ENCODE assay signal across 11 cellular contexts in genomic region chr1:21323091-21323490, GRCh38. TPM values are rescaled to one million over a fixed set of nuclear protein-coding genes. Genes with fewer than 3 reads are reported as not detected.
A peak's percentile ranks its signal among the peaks of the same experiment; 100 is the strongest.
DNase-seq lines count a peak whose midpoint lies in the region; ATAC-seq, FAIRE-seq and TF ChIP-seq lines count a peak whose summit lies in the region.
"Had no signal": no experiment of that assay in that cellular context is flagged by ENCODE, and none has a peak within 500 bp of the region (broad histone marks: within the 10 kb centered on the region; RNA-seq: fewer than 3 reads in every experiment).

No MANE protein-coding gene starts in this region.

- H3K27ac ChIP-seq in GM12878 (ENCODE audit: control insufficient read depth, insufficient read depth) (no peak overlapping the region), right lobe of liver (peak overlapping the region in 2 of 3 donors; percentile 8 to 33), transverse colon (peak overlapping the region; percentile 73 to 90 (median 82))

- CTCF ChIA-PET in GM12878 (lab: Yijun Ruan, JAX) = interaction anchor here (0.9 to 8.4 kb wide), 9 partner anchors 10 to 90 kb away, joined by 3 to 95 read pairs (median 5); no protein-coding TSS in a partner anchor

- H3K9me3 ChIP-seq in GM12878 (replicated peaks; ENCODE audit: control insufficient read depth, insufficient read depth, low read length) = no peaks in the 10 kb centered on the region
- H3K9me3 ChIP-seq in right lobe of liver = no peaks in the 10 kb centered on the region
- H3K9me3 ChIP-seq in transverse colon = no peaks in the 10 kb centered on the region

- TF ChIP-seq RAD21 in GM12878 (IDR thresholded peaks at IDR 0.05; ENCODE audit: insufficient read depth, low read depth, low read length) = no peak

- no peak for TF ChIP-seq CTCF in GM12878 (IDR thresholded peaks at IDR 0.05 in 2 of 3, conservative IDR thresholded peaks at IDR 0.05 in 1 of 3; ENCODE audit: control insufficient read depth in 2 of 3, extremely low read depth in 1 of 3, insufficient read depth in 1 of 3, low read depth in 3 of 3, low read length in 3 of 3)
- TF ChIP-seq CTCF in right lobe of liver (IDR thresholded peaks at IDR 0.05) = no peak
- TF ChIP-seq CTCF in transverse colon (IDR thresholded peaks at IDR 0.05) = no peak

- no TSS peak for BruUV-seq in GM12878 (replicated peaks; lab: Mats Ljungman, UMichigan)

- H3K36me3 ChIP-seq in GM12878 (ENCODE audit: control insufficient read depth in 2 of 2, insufficient read depth in 2 of 2, low read length in 1 of 2) (peaks cover 0 to 6% of the 10 kb centered on the region in 2 experiments; a peak in 2 of 4 replicates), right lobe of liver (no peaks in the 10 kb centered on the region), transverse colon (no peaks in the 10 kb centered on the region)

- peak overlapping the region; percentile 78 for H3K27ac Mint-ChIP-seq in activated T-cell treated with anti-CD3 and anti-CD28 coated beads, Interleukin-2, amount 50 U/mL, for 24 hours

- H3K9ac ChIP-seq in GM12878 (ENCODE audit: control insufficient read depth, insufficient read depth, low read length) = no peak overlapping the region

- peak overlapping the region; percentile 35 for H3K4me3 Mint-ChIP-seq in activated T-cell treated with anti-CD3 and anti-CD28 coated beads, Interleukin-2, amount 50 U/mL, for 24 hours

- no peak overlapping the region for H3K4me2 ChIP-seq in GM12878 (ENCODE audit: control insufficient read depth, insufficient read depth)

- H3K4me1 ChIP-seq in GM12878 (ENCODE audit: control insufficient read depth, insufficient read depth, low read length) (peaks cover 35% of the 10 kb centered on the region), right lobe of liver (peaks cover 0 to 45% (median 25%) of the 10 kb centered on the region in 4 donors), transverse colon (peaks cover 73 to 100% (median 82%) of the 10 kb centered on the region in 4 donors)

- DNase-seq in activated T-cell treated with anti-CD3 and anti-CD28 coated beads, Interleukin-2, amount 50 U/mL, for 24 hours = no peak
- DNase-seq in activated T-cell treated with anti-CD3 and anti-CD28 coated beads, Interleukin-2, amount 50 U/mL, for 1 hour = no peak
- no peak for DNase-seq in GM12878 (ENCODE audit: low read depth, low spot score)
- DNase-seq in right lobe of liver = no peak
- DNase-seq in transverse colon = no peak
- DNase-seq: hippocampal formation; NCI-H446; stimulated activated CD4-positive, alpha-beta T cell treated with anti-CD3 and anti-CD28 coated beads, Interleukin-4, amount 100 ng/mL, for 4 hours had no signal

- in situ Hi-C loops in GM12878 (cut with MboI) = no loop called here
- in situ Hi-C loops in transverse colon (cut with MboI; ENCODE audit: low pct_ligation_motif_present in 1 of 4, low pct_unique_long_range_greater_than_20kb in 1 of 4, low sequenced_read_pairs in 3 of 4) = no loop called here

- intact Hi-C loops in GM12878 (cut with micrococcal nuclease; ENCODE audit: unreplicated experiment) (no loop called here), right lobe of liver (cut with DNase I) (no loop called here), transverse colon (cut with DNase I; ENCODE audit: low total_unique reads) (no loop called here)

- H3K4me1 Mint-ChIP-seq in activated T-cell treated with anti-CD3 and anti-CD28 coated beads, Interleukin-2, amount 50 U/mL, for 24 hours (ENCODE audit: low read depth) = peaks cover 89% of the 10 kb centered on the region

- H2AFZ ChIP-seq in GM12878 (ENCODE audit: control insufficient read depth, low read depth, low read length) = no peak overlapping the region

- TF ChIP-seq EP300 in GM12878 (IDR thresholded peaks at IDR 0.05; ENCODE audit: borderline replicate concordance in 1 of 2, control insufficient read depth in 1 of 2, low read depth in 2 of 2, low read length in 2 of 2) = no peak
- no peak for TF ChIP-seq EP300 in transverse colon (IDR thresholded peaks at IDR 0.05; ENCODE audit: low read depth)

- peaks cover 72% of the 10 kb centered on the region for H3K36me3 Mint-ChIP-seq in activated T-cell treated with anti-CD3 and anti-CD28 coated beads, Interleukin-2, amount 50 U/mL, for 24 hours (ENCODE audit: low read depth)

- TF ChIP-seq POLR2A in GM12878 (IDR thresholded peaks at IDR 0.05; ENCODE audit: low read depth, low read length) (no peak), right lobe of liver (IDR thresholded peaks at IDR 0.05) (no peak), transverse colon (IDR thresholded peaks at IDR 0.05) (no peak)

- no peak for ATAC-seq in GM12878
- ATAC-seq in right lobe of liver = no peak
- no peak for ATAC-seq in GM18873 (IDR thresholded peaks at IDR 0.05; ENCODE audit: low FRiP score, unreplicated experiment)
- no peak for ATAC-seq in HG02884 (IDR thresholded peaks at IDR 0.05; ENCODE audit: unreplicated experiment)
- no peak for ATAC-seq in GM18861 (IDR thresholded peaks at IDR 0.05; ENCODE audit: unreplicated experiment)

- H3K9me3 Mint-ChIP-seq in activated T-cell treated with anti-CD3 and anti-CD28 coated beads, Interleukin-2, amount 50 U/mL, for 24 hours = no peaks in the 10 kb centered on the region

- SMC1A ChIA-PET in GM12878 (lab: Charles Lee; ENCODE audit: uncharacterized antibody, unreplicated experiment) = interaction anchor here (1.1 to 8.3 kb wide), 8 partner anchors 9 to 91 kb away, joined by 3 to 119 read pairs (median 12); partner anchors contain the start of gene ECE1

- no peak for FAIRE-seq in GM12878 (lab: Jason Lieb, UNC)

- 70% methylated on average over 7 of the region's 7 CpGs for WGBS in GM12878 (ENCODE audit: insufficient coverage, insufficient replicate concordance, low lambda C conversion rate, missing lambda C conversion rate)
- WGBS in right lobe of liver (ENCODE audit: insufficient coverage, low coverage, low lambda C conversion rate, missing lambda C conversion rate) = 54% methylated on average over 7 of the region's 7 CpGs
- WGBS in transverse colon (ENCODE audit: low coverage in 1 of 2), 2 donors = 72 to 73% methylated on average over 6 to 7 of the region's 7 CpGs

- POLR2A ChIA-PET in GM12878 (lab: Charles Lee) = interaction anchor here (0.7 to 4.7 kb wide), 5 partner anchors 11 to 52 kb away, joined by 3 to 71 read pairs (median 4); partner anchors contain the start of gene ECE1

- H4K20me1 ChIP-seq in GM12878 (ENCODE audit: control insufficient read depth, insufficient read depth) = no peaks in the 10 kb centered on the region

- H3K27me3 Mint-ChIP-seq in activated T-cell treated with anti-CD3 and anti-CD28 coated beads, Interleukin-2, amount 50 U/mL, for 24 hours = no peaks in the 10 kb centered on the region

- RAD21 ChIA-PET in GM12878 (lab: Charles Lee; ENCODE audit: unreplicated experiment) = interaction anchor here (1.8 to 6.4 kb wide), 5 partner anchors 10 to 52 kb away, joined by 6 to 97 read pairs (median 26); no protein-coding TSS in a partner anchor

- no peak overlapping the region for H3K4me3 ChIP-seq in GM12878
- H3K4me3 ChIP-seq in right lobe of liver = no peak overlapping the region
- H3K4me3 ChIP-seq in transverse colon = no peak overlapping the region

- no peaks in the 10 kb centered on the region; the same call in none of the 2 replicates for H3K79me2 ChIP-seq in GM12878 (ENCODE audit: control insufficient read depth, insufficient read depth, low read length)

- H3K27me3 ChIP-seq in GM12878 (replicated peaks in 1 of 2; ENCODE audit: control insufficient read depth in 2 of 2, insufficient read depth in 2 of 2, low read length in 1 of 2) (no peaks in the 10 kb centered on the region), right lobe of liver (no peaks in the 10 kb centered on the region), transverse colon (no peaks in the 10 kb centered on the region)

TF ChIP-seq in GM12878, 131 proteins besides CTCF, POLR2A, EP300 and RAD21 (continues in another document):
- TF ChIP-seq HDAC2 (IDR thresholded peaks at IDR 0.05) = no peak
- 0 out of 2 replicates have a peak, but pooled peaks have one; percentile 31 for TF ChIP-seq MLLT1 (IDR thresholded peaks at IDR 0.05)
- TF ChIP-seq ETV6 (conservative IDR thresholded peaks at IDR 0.05 in 1 of 2, IDR thresholded peaks at IDR 0.05 in 1 of 2; ENCODE audit: borderline replicate concordance in 1 of 2, low read depth in 1 of 2) = no peak

RNA-seq across cellular contexts. Expression of gene ECE1, which starts 32.8 kb away (rescaled TPM):
- total RNA-seq in GM12878 (2013; cell fraction: nucleolus; rRNA removed) = 121 and 133 TPM in 2 replicates
- total RNA-seq in GM12878 (2014; rRNA removed) = 39.9 and 40.5 TPM in 2 replicates
- 19.2 and 20.4 TPM in 2 replicates for total RNA-seq in GM12878 (2014; rRNA removed; fragmentation: Illumina TruSeq; extraction: Trizol)
- 81.0 and 81.5 TPM in 2 replicates for total RNA-seq in GM12878 (2021)
- 13.5 TPM for polyA plus RNA-seq in GM12878 (2011; ENCODE audit: low read depth)
- polyA plus RNA-seq in GM12878 (2011; rRNA removed) = 23.4 and 34.2 TPM in 2 replicates
- polyA plus RNA-seq in GM12878 (2011; cell fraction: cytosol; rRNA removed) = 20.8 and 22.4 TPM in 2 replicates
- polyA plus RNA-seq in GM12878 (2011; cell fraction: nucleus; rRNA removed) = 46.3 and 47.3 TPM in 2 replicates
- polyA plus RNA-seq in GM12878 (2012) = 11.0 and 13.7 TPM in 2 replicates
- polyA plus RNA-seq in GM12878 (2014; fragmentation: Illumina TruSeq; extraction: Trizol) = 39.6 and 50.9 TPM in 2 replicates
- polyA plus RNA-seq in GM12878 (2014; fragmentation: Nextera tagmentation; extraction: Ambion mirVana) = 1 to 10 TPM in 1 of 2 experiments, under 1 TPM in 1; 0.97 to 2.4 TPM
- 32.2 and 41.0 TPM in 2 replicates for polyA plus RNA-seq in GM12878 (2014; rRNA removed)
- 10 to 100 TPM; 40.5 to 43.6 TPM for polyA plus RNA-seq in GM12878 (2016; fragmentation: Nextera tagmentation; extraction: Ambion mirVana)
- 36.1 and 38.8 TPM in 2 replicates for polyA minus RNA-seq in GM12878 (2011; rRNA and poly(A)+ RNA removed)
- polyA minus RNA-seq in GM12878 (2011; cell fraction: cytosol; rRNA and poly(A)+ RNA removed) = 15.8 and 16.8 TPM in 2 replicates
- polyA minus RNA-seq in GM12878 (2011; cell fraction: nucleus; rRNA and poly(A)+ RNA removed) = 31.1 and 39.1 TPM in 2 replicates
- total RNA-seq in right lobe of liver = 10 to 100 TPM; 39.7 to 61.3 (median 43.8) TPM
- 100 to 1,000 TPM in 3 of 4 donors, 10 to 100 TPM in 1; 55.9 to 149 (median 112) TPM for total RNA-seq in transverse colon
